ENCODE assay signal across 8 cellular contexts in genomic region chr12:13255792-13256704, GRCh38. TPM values are rescaled to one million over a fixed set of nuclear protein-coding genes. Genes with fewer than 3 reads are reported as not detected.
DNase-seq lines count a peak whose midpoint lies in the region; ATAC-seq and TF ChIP-seq lines count a peak whose summit lies in the region.

No MANE protein-coding gene starts in this region.

- H3K27ac Mint-ChIP-seq in activated T-helper 17 cell treated with anti-CD3 and anti-CD28 coated beads, Interleukin-2, amount 50 U/mL, for 72 hours, result no peak overlapping the region
- no peak overlapping the region for H3K27ac Mint-ChIP-seq in natural killer cell
- H3K27ac Mint-ChIP-seq in stimulated activated memory B cell treated with anti-CD40 and anti-IgM and Interleukin-4, amounts not matched to agents 10 μg/mL and 1 μg/mL and 100 μg/mL, for 72 hours, result no peak overlapping the region

- no peak overlapping the region for H3K9ac ChIP-seq in Karpas-422 (ENCODE audit: low read length)

- H3K36me3 Mint-ChIP-seq in activated T-helper 17 cell treated with anti-CD3 and anti-CD28 coated beads, Interleukin-2, amount 50 U/mL, for 72 hours (ENCODE audit: low read depth), result no peaks in the 10 kb centered on the region
- H3K36me3 Mint-ChIP-seq in natural killer cell, result no peaks in the 10 kb centered on the region
- H3K36me3 Mint-ChIP-seq in stimulated activated memory B cell treated with anti-CD40 and anti-IgM and Interleukin-4, amounts not matched to agents 10 μg/mL and 1 μg/mL and 100 μg/mL, for 72 hours, result no peaks in the 10 kb centered on the region

- H2AFZ ChIP-seq in Karpas-422 (ENCODE audit: low read length), result peak overlapping the region; percentile 24; the same call in 1 of the 2 replicates

- no peak overlapping the region for H3K4me3 Mint-ChIP-seq in activated T-helper 17 cell treated with anti-CD3 and anti-CD28 coated beads, Interleukin-2, amount 50 U/mL, for 72 hours
- H3K4me3 Mint-ChIP-seq in natural killer cell, result no peak overlapping the region
- H3K4me3 Mint-ChIP-seq in stimulated activated memory B cell treated with anti-CD40 and anti-IgM and Interleukin-4, amounts not matched to agents 10 μg/mL and 1 μg/mL and 100 μg/mL, for 72 hours, result peak overlapping the region; percentile 59

- peak; percentile 98 for ATAC-seq in GM21723 (IDR thresholded peaks at IDR 0.05; ENCODE audit: unreplicated experiment)
- ATAC-seq in activated T-helper 17 cell treated with anti-CD3 and anti-CD28 coated beads, Interleukin-2, amount 50 U/mL, for 72 hours (replicated peaks), result peak; percentile 100
- ATAC-seq in natural killer cell, result peak; percentile 88 to 99 (median 99)
- peak; percentile 89 for ATAC-seq in stimulated activated memory B cell treated with anti-CD40 and anti-IgM and Interleukin-4, amounts not matched to agents 10 μg/mL and 1 μg/mL and 100 μg/mL, for 72 hours

- H4K20me1 ChIP-seq in Karpas-422 (ENCODE audit: insufficient read depth, low read depth, low read length), result no peaks in the 10 kb centered on the region

- H3K27me3 Mint-ChIP-seq in activated T-helper 17 cell treated with anti-CD3 and anti-CD28 coated beads, Interleukin-2, amount 50 U/mL, for 72 hours, result no peaks in the 10 kb centered on the region
- peaks cover 0 to 8% of the 10 kb centered on the region in 2 donors for H3K27me3 Mint-ChIP-seq in natural killer cell (ENCODE audit: low read depth in 2 of 2)
- peaks cover 19% of the 10 kb centered on the region for H3K27me3 Mint-ChIP-seq in stimulated activated memory B cell treated with anti-CD40 and anti-IgM and Interleukin-4, amounts not matched to agents 10 μg/mL and 1 μg/mL and 100 μg/mL, for 72 hours

- no peaks in the 10 kb centered on the region for H3K79me2 ChIP-seq in Karpas-422 (ENCODE audit: low read length)

- intact Hi-C loops in natural killer cell (cut with micrococcal nuclease), result no loop called here

- H3K4me3 ChIP-seq in Karpas-422 (ENCODE audit: low read length) (no peak overlapping the region), fibroblast of mammary gland (ENCODE audit: control insufficient read depth, low read depth, low read length) (peak overlapping the region; percentile 50)

- H3K4me2 ChIP-seq in Karpas-422 (ENCODE audit: low read depth, low read length, poor library complexity, severe bottlenecking), result no peak overlapping the region

- H3K9me3 ChIP-seq in Karpas-422 (ENCODE audit: low read length), result no peaks in the 10 kb centered on the region

- H3K36me3 ChIP-seq in Karpas-422 (ENCODE audit: insufficient read depth, low read length), result no peaks in the 10 kb centered on the region

- TF ChIP-seq CTCF in fibroblast of mammary gland (conservative IDR thresholded peaks at IDR 0.05; ENCODE audit: control insufficient read depth, insufficient read depth, low read depth, low read length) (peak; percentile 99), natural killer cell (IDR thresholded peaks at IDR 0.05) (peak; percentile 92)

- H3K9me2 ChIP-seq in Karpas-422 (replicated peaks; ENCODE audit: insufficient read depth, low read length), result no peaks in the 10 kb centered on the region

- no peaks in the 10 kb centered on the region for H3K27me3 ChIP-seq in Karpas-422 (ENCODE audit: low read length)

- H3K27ac ChIP-seq in Karpas-422 (ENCODE audit: low read length), result no peak overlapping the region

- no peaks in the 10 kb centered on the region for H3K4me1 Mint-ChIP-seq in activated T-helper 17 cell treated with anti-CD3 and anti-CD28 coated beads, Interleukin-2, amount 50 U/mL, for 72 hours
- peaks cover 0 to 5% of the 10 kb centered on the region in 2 donors for H3K4me1 Mint-ChIP-seq in natural killer cell
- H3K4me1 Mint-ChIP-seq in stimulated activated memory B cell treated with anti-CD40 and anti-IgM and Interleukin-4, amounts not matched to agents 10 μg/mL and 1 μg/mL and 100 μg/mL, for 72 hours, result peaks cover 7% of the 10 kb centered on the region

- no peaks in the 10 kb centered on the region for H3K4me1 ChIP-seq in Karpas-422 (ENCODE audit: low read length)

- DNase-seq in DMS53 (lab: John Stamatoyannopoulos, UW) (peak; percentile 99), Karpas-422 (peak; percentile 91), RPMI8226 (peak; percentile 79), fibroblast of mammary gland (ENCODE audit: low read depth) (peak; percentile 93), natural killer cell (peak; percentile 60)

- no peaks in the 10 kb centered on the region for H3K9me3 Mint-ChIP-seq in activated T-helper 17 cell treated with anti-CD3 and anti-CD28 coated beads, Interleukin-2, amount 50 U/mL, for 72 hours
- no peaks in the 10 kb centered on the region for H3K9me3 Mint-ChIP-seq in natural killer cell
- no peaks in the 10 kb centered on the region for H3K9me3 Mint-ChIP-seq in stimulated activated memory B cell treated with anti-CD40 and anti-IgM and Interleukin-4, amounts not matched to agents 10 μg/mL and 1 μg/mL and 100 μg/mL, for 72 hours

RNA-seq across cellular contexts. Expression of gene EMP1, which starts 59.5 kb away (rescaled TPM):
- not detected in 2 replicates for total RNA-seq in Karpas-422 (2014; rRNA removed; shearing (Covaris generic); ENCODE audit: low replicate concordance)
- total RNA-seq in activated T-helper 17 cell treated with anti-CD3 and anti-CD28 coated beads, Interleukin-2, amount 50 U/mL, for 72 hours, result 10 to 100 TPM; 36.7 to 60.2 TPM
- total RNA-seq in natural killer cell, result 1 to 10 TPM; 3.8 to 4.3 (median 4.2) TPM

Comparison
In these comparisons a context has a peak if more than half of its experiments do, and no peak if none do; other contexts are left out.
1. RNA of gene EMP1, which starts 59.5 kb away (total RNA-seq): 36.7 to 60.2 TPM in activated T-helper 17 cell treated with anti-CD3 and anti-CD28 coated beads, Interleukin-2, amount 50 U/mL, for 72 hours; 3.8 to 4.3 TPM in natural killer cell and not detected in Karpas-422; every median in the first group is over 4 times any median in the second.
2. Peak in every context shown above with its lines, with median percentiles within 50 percentile points of each other: DNase-seq and ATAC-seq.